ENCODE assay signal across 24 cellular contexts in the genomic region with DNA sequence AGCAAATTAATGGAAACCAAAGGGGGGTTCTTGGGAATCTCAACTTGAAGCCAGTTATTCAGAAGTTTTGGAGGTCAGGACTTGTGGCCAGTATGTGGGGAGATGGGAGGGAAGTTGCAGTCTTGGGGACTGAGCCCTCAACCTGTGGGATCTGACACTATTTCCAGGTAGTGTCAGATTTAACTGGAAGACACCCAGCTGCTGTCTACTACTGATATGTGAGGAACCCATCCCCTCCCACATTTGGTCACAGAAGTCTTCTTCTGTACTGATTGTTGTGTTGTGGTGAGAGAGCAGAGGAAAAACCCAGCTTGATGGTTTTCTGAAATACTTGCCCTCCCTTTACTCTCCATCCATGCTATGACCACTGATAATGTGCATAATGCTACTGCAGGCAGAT.
"Had no signal": no experiment of that assay in that cellular context is flagged by ENCODE, and none has a peak within 500 bp of the region (broad histone marks: within the 10 kb centered on the region; RNA-seq: fewer than 3 reads in every experiment).

No MANE protein-coding gene starts in this region.

- H3K27me3 Mint-ChIP-seq: activated B cell treated with CpG ODN at 0.5 μM for 24 hours; activated CD4-positive, alpha-beta memory T cell treated with anti-CD3 and anti-CD28 coated beads for 36 hours; activated CD4-positive, alpha-beta T cell treated with anti-CD3 and anti-CD28 coated beads, Interleukin-2, amount 10 ng/mL, durations not matched to agents 7 days and 5 days had no signal

- DNase-seq: activated B cell treated with CpG ODN at 0.5 μM for 24 hours; activated CD4-positive, alpha-beta memory T cell treated with anti-CD3 and anti-CD28 coated beads for 36 hours; activated CD4-positive, alpha-beta T cell treated with anti-CD3 and anti-CD28 coated beads for 1 hour; activated CD4-positive, alpha-beta T cell treated with anti-CD3 and anti-CD28 coated beads, Interleukin-2, amount 10 ng/mL, durations not matched to agents 7 days and 5 days; activated CD8-positive, alpha-beta memory T cell treated with anti-CD3 and anti-CD28 coated beads for 24 hours; activated effector memory CD4-positive, alpha-beta T cell treated with anti-CD3 and anti-CD28 coated beads, Interleukin-2, amount 50 U/mL, for 16 hours; activated naive CD4-positive, alpha-beta T cell treated with Interleukin-2 at 50 U/mL for 16 hours; activated naive CD8-positive, alpha-beta T cell treated with anti-CD3 and anti-CD28 coated beads, Interleukin-2, amount 50 U/mL, for 24 hours; activated T-cell treated with anti-CD3 and anti-CD28 coated beads, Interleukin-2, amount 50 U/mL, for 4 hours; amniotic stem cell; cerebellar nuclear complex; Karpas-422; MM.1S; NCI-H1105 treated with DMSO at 0.1 percent for 48 hours; NCI-H1436 treated with DMSO at 0.1 percent for 48 hours; NCI-H187 treated with DMSO at 0.1 percent for 48 hours; NCI-H2081 treated with DMSO at 0.1 percent for 48 hours; NCI-H524; PC-9; SIG-M5; T-cell had no signal

- H3K36me3 ChIP-seq: ascending aorta had no signal

- H3K27ac ChIP-seq: ascending aorta, PC-9 had no signal

- H3K36me3 Mint-ChIP-seq: activated CD4-positive, alpha-beta memory T cell treated with anti-CD3 and anti-CD28 coated beads for 36 hours; brain; T-cell had no signal

- H3K27me3 ChIP-seq: ascending aorta had no signal

- H3K4me1 Mint-ChIP-seq: activated CD4-positive, alpha-beta T cell treated with anti-CD3 and anti-CD28 coated beads, Interleukin-2, amount 10 ng/mL, durations not matched to agents 7 days and 5 days; activated naive CD8-positive, alpha-beta T cell treated with anti-CD3 and anti-CD28 coated beads, Interleukin-2, amount 50 U/mL, for 24 hours; brain; T-cell had no signal

- H3K4me3 ChIP-seq: ascending aorta, PC-9 had no signal

- H2AFZ ChIP-seq: PC-9 had no signal

- H3K4me1 ChIP-seq: ascending aorta had no signal

- H3K27ac Mint-ChIP-seq: activated B cell treated with CpG ODN at 0.5 μM for 24 hours; activated CD4-positive, alpha-beta memory T cell treated with anti-CD3 and anti-CD28 coated beads for 36 hours; activated CD4-positive, alpha-beta T cell treated with anti-CD3 and anti-CD28 coated beads, Interleukin-2, amount 10 ng/mL, durations not matched to agents 7 days and 5 days; activated naive CD4-positive, alpha-beta T cell treated with anti-CD3 and anti-CD28 coated beads, Interleukin-2, amount 50 U/mL, for 72 hours; activated naive CD8-positive, alpha-beta T cell treated with anti-CD3 and anti-CD28 coated beads, Interleukin-2, amount 50 U/mL, for 24 hours; brain; T-cell had no signal

- H3K4me2 ChIP-seq: PC-9 had no signal

- H3K4me3 Mint-ChIP-seq: activated B cell treated with CpG ODN at 0.5 μM for 24 hours; activated CD4-positive, alpha-beta memory T cell treated with anti-CD3 and anti-CD28 coated beads for 36 hours; activated CD4-positive, alpha-beta T cell treated with anti-CD3 and anti-CD28 coated beads, Interleukin-2, amount 10 ng/mL, durations not matched to agents 7 days and 5 days; activated naive CD8-positive, alpha-beta T cell treated with anti-CD3 and anti-CD28 coated beads, Interleukin-2, amount 50 U/mL, for 24 hours; activated T-cell treated with anti-CD3 and anti-CD28 coated beads, Interleukin-2, amount 50 U/mL, for 4 hours; brain; T-cell had no signal

- H3K9me3 ChIP-seq: ascending aorta had no signal
